ENCODE assay signal across 1 cellular context in the genomic region with DNA sequence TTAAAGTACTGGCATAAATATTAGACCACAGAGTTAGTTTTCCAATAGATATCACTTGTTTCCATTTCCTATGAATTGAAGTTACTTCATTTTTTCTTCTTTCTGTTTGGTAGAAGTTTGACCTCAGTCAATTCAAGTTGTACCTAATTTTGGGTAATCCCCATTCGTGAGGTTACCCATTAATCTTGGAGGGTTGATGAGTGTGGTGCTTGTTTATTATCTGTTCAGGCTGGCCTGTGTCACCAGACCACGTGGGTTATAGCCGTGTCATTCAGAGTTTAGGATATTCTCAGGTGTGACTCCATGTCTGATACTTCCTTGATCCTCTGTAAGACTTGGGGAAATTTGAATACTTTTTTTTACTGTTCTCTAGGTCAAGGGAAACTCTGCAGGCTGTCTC.
TF ChIP-seq lines count a peak whose summit lies in the region.

No MANE protein-coding gene starts in this region.

TF ChIP-seq in GM23338, 12 proteins besides CTCF, POLR2A, EP300 and RAD21 (continued from another document):
- TF ChIP-seq, protein P1, sequence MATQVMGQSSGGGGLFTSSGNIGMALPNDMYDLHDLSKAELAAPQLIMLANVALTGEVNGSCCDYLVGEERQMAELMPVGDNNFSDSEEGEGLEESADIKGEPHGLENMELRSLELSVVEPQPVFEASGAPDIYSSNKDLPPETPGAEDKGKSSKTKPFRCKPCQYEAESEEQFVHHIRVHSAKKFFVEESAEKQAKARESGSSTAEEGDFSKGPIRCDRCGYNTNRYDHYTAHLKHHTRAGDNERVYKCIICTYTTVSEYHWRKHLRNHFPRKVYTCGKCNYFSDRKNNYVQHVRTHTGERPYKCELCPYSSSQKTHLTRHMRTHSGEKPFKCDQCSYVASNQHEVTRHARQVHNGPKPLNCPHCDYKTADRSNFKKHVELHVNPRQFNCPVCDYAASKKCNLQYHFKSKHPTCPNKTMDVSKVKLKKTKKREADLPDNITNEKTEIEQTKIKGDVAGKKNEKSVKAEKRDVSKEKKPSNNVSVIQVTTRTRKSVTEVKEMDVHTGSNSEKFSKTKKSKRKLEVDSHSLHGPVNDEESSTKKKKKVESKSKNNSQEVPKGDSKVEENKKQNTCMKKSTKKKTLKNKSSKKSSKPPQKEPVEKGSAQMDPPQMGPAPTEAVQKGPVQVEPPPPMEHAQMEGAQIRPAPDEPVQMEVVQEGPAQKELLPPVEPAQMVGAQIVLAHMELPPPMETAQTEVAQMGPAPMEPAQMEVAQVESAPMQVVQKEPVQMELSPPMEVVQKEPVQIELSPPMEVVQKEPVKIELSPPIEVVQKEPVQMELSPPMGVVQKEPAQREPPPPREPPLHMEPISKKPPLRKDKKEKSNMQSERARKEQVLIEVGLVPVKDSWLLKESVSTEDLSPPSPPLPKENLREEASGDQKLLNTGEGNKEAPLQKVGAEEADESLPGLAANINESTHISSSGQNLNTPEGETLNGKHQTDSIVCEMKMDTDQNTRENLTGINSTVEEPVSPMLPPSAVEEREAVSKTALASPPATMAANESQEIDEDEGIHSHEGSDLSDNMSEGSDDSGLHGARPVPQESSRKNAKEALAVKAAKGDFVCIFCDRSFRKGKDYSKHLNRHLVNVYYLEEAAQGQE (IDR thresholded peaks at IDR 0.05; ENCODE audit: unreplicated experiment), result no peak
- TF ChIP-seq JUNB (IDR thresholded peaks at IDR 0.05; ENCODE audit: unreplicated experiment), result no peak
- TF ChIP-seq, protein P2, sequence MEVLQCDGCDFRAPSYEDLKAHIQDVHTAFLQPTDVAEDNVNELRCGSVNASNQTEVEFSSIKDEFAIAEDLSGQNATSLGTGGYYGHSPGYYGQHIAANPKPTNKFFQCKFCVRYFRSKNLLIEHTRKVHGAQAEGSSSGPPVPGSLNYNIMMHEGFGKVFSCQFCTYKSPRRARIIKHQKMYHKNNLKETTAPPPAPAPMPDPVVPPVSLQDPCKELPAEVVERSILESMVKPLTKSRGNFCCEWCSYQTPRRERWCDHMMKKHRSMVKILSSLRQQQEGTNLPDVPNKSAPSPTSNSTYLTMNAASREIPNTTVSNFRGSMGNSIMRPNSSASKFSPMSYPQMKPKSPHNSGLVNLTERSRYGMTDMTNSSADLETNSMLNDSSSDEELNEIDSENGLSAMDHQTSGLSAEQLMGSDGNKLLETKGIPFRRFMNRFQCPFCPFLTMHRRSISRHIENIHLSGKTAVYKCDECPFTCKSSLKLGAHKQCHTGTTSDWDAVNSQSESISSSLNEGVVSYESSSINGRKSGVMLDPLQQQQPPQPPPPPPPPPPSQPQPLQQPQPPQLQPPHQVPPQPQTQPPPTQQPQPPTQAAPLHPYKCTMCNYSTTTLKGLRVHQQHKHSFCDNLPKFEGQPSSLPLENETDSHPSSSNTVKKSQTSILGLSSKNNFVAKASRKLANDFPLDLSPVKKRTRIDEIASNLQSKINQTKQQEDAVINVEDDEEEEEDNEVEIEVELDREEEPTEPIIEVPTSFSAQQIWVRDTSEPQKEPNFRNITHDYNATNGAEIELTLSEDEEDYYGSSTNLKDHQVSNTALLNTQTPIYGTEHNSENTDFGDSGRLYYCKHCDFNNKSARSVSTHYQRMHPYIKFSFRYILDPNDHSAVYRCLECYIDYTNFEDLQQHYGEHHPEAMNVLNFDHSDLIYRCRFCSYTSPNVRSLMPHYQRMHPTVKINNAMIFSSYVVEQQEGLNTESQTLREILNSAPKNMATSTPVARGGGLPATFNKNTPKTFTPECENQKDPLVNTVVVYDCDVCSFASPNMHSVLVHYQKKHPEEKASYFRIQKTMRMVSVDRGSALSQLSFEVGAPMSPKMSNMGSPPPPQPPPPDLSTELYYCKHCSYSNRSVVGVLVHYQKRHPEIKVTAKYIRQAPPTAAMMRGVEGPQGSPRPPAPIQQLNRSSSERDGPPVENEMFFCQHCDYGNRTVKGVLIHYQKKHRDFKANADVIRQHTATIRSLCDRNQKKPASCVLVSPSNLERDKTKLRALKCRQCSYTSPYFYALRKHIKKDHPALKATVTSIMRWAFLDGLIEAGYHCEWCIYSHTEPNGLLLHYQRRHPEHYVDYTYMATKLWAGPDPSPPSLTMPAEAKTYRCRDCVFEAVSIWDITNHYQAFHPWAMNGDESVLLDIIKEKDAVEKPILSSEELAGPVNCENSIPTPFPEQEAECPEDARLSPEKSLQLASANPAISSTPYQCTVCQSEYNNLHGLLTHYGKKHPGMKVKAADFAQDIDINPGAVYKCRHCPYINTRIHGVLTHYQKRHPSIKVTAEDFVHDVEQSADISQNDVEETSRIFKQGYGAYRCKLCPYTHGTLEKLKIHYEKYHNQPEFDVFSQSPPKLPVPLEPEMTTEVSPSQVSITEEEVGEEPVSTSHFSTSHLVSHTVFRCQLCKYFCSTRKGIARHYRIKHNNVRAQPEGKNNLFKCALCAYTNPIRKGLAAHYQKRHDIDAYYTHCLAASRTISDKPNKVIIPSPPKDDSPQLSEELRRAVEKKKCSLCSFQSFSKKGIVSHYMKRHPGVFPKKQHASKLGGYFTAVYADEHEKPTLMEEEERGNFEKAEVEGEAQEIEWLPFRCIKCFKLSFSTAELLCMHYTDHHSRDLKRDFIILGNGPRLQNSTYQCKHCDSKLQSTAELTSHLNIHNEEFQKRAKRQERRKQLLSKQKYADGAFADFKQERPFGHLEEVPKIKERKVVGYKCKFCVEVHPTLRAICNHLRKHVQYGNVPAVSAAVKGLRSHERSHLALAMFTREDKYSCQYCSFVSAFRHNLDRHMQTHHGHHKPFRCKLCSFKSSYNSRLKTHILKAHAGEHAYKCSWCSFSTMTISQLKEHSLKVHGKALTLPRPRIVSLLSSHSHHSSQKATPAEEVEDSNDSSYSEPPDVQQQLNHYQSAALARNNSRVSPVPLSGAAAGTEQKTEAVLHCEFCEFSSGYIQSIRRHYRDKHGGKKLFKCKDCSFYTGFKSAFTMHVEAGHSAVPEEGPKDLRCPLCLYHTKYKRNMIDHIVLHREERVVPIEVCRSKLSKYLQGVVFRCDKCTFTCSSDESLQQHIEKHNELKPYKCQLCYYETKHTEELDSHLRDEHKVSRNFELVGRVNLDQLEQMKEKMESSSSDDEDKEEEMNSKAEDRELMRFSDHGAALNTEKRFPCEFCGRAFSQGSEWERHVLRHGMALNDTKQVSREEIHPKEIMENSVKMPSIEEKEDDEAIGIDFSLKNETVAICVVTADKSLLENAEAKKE (CRISPR knock-in tag; IDR thresholded peaks at IDR 0.05), result no peak
- no peak for TF ChIP-seq POLR2AphosphoS5 (IDR thresholded peaks at IDR 0.05; ENCODE audit: low read depth)
- no peak for TF ChIP-seq STAT1 (IDR thresholded peaks at IDR 0.05; ENCODE audit: unreplicated experiment)
- no peak for TF ChIP-seq ZNF114 (CRISPR knock-in tag; IDR thresholded peaks at IDR 0.05)
- TF ChIP-seq, protein P3, sequence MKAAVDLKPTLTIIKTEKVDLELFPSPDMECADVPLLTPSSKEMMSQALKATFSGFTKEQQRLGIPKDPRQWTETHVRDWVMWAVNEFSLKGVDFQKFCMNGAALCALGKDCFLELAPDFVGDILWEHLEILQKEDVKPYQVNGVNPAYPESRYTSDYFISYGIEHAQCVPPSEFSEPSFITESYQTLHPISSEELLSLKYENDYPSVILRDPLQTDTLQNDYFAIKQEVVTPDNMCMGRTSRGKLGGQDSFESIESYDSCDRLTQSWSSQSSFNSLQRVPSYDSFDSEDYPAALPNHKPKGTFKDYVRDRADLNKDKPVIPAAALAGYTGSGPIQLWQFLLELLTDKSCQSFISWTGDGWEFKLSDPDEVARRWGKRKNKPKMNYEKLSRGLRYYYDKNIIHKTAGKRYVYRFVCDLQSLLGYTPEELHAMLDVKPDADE (IDR thresholded peaks at IDR 0.05), result no peak
- TF ChIP-seq EZH2 (IDR thresholded peaks at IDR 0.05; ENCODE audit: low read depth, unreplicated experiment), result no peak
